In genomic region chr4:185471235-185472062, GRCh38 we compare ENCODE assay signal across 1 cellular context.
TF ChIP-seq lines count a peak whose summit lies in the region.

TSS of gene CCDC110 (minus strand) at chr4:185471733. CDS start at chr4:185471683, 50 bp downstream.

TF ChIP-seq in HEK293, 187 proteins besides CTCF, POLR2A, EP300 and RAD21 (continued from another document and continues in another):
- no peak for TF ChIP-seq ZSCAN18 (tag by site-specific recombination; IDR thresholded peaks at IDR 0.05)
- no peak for TF ChIP-seq ZNF830 (tag by site-specific recombination; IDR thresholded peaks at IDR 0.05; ENCODE audit: low read depth)
- no peak for TF ChIP-seq ZFP69B (tag by site-specific recombination; IDR thresholded peaks at IDR 0.05)
- TF ChIP-seq ZNF423 (tag by site-specific recombination; IDR thresholded peaks at IDR 0.05), result peak; percentile 92
- TF ChIP-seq ZNF677 (tag by site-specific recombination; IDR thresholded peaks at IDR 0.05), result no peak
- TF ChIP-seq ZNF394 (tag by site-specific recombination; IDR thresholded peaks at IDR 0.05; ENCODE audit: borderline replicate concordance), result no peak
- TF ChIP-seq ZNF2 (tag by site-specific recombination; IDR thresholded peaks at IDR 0.05), result no peak
- TF ChIP-seq SP3 (tag by site-specific recombination; IDR thresholded peaks at IDR 0.05), result no peak; the same call in 1 of the 2 replicates
- no peak for TF ChIP-seq GLI4 (tag by site-specific recombination; IDR thresholded peaks at IDR 0.05)
- no peak for TF ChIP-seq BCL11A (tag by site-specific recombination; IDR thresholded peaks at IDR 0.05; ENCODE audit: low read depth)
- no peak for TF ChIP-seq ZBTB44 (tag by site-specific recombination; IDR thresholded peaks at IDR 0.05)
- TF ChIP-seq ZNF785 (tag by site-specific recombination; IDR thresholded peaks at IDR 0.05), result no peak
- TF ChIP-seq ZNF132 (tag by site-specific recombination; IDR thresholded peaks at IDR 0.05; ENCODE audit: borderline replicate concordance), result no peak
- no peak for TF ChIP-seq ZNF121 (tag by site-specific recombination; IDR thresholded peaks at IDR 0.05)
- TF ChIP-seq ZBTB21 (tag by site-specific recombination; IDR thresholded peaks at IDR 0.05), result no peak
- TF ChIP-seq ZNF792 (tag by site-specific recombination; IDR thresholded peaks at IDR 0.05), result no peak
- TF ChIP-seq, protein P1, sequence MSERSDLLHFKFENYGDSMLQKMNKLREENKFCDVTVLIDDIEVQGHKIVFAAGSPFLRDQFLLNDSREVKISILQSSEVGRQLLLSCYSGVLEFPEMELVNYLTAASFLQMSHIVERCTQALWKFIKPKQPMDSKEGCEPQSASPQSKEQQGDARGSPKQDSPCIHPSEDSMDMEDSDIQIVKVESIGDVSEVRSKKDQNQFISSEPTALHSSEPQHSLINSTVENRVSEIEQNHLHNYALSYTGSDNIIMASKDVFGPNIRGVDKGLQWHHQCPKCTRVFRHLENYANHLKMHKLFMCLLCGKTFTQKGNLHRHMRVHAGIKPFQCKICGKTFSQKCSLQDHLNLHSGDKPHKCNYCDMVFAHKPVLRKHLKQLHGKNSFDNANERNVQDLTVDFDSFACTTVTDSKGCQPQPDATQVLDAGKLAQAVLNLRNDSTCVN (tag by site-specific recombination; optimal IDR thresholded peaks at IDR 0.05), result peak; percentile 79
- no peak for TF ChIP-seq ZNF488 (tag by site-specific recombination; IDR thresholded peaks at IDR 0.05)
- no peak for TF ChIP-seq OVOL3 (tag by site-specific recombination; IDR thresholded peaks at IDR 0.05)
- TF ChIP-seq BCL11B (tag by site-specific recombination; IDR thresholded peaks at IDR 0.05; ENCODE audit: low read depth), result no peak
- no peak for TF ChIP-seq HOXA7 (CRISPR knock-in tag; IDR thresholded peaks at IDR 0.05; ENCODE audit: borderline replicate concordance)
- TF ChIP-seq FEZF1 (tag by site-specific recombination; IDR thresholded peaks at IDR 0.05), result no peak
- no peak for TF ChIP-seq ZNF426 (tag by site-specific recombination; IDR thresholded peaks at IDR 0.05)
- TF ChIP-seq ZSCAN30 (tag by site-specific recombination; IDR thresholded peaks at IDR 0.05), result 0 out of 2 replicates have a peak, but pooled peaks have one; percentile 19
- TF ChIP-seq, protein P2, sequence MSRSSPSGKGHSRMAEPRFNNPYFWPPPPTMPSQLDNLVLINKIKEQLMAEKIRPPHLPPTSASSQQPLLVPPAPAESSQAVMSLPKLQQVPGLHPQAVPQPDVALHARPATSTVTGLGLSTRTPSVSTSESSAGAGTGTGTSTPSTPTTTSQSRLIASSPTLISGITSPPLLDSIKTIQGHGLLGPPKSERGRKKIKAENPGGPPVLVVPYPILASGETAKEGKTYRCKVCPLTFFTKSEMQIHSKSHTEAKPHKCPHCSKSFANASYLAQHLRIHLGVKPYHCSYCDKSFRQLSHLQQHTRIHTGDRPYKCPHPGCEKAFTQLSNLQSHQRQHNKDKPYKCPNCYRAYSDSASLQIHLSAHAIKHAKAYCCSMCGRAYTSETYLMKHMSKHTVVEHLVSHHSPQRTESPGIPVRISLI (tag by site-specific recombination; IDR thresholded peaks at IDR 0.05), result no peak
- no peak for TF ChIP-seq ZSCAN16 (tag by site-specific recombination; IDR thresholded peaks at IDR 0.05)
- TF ChIP-seq ZNF221 (tag by site-specific recombination; IDR thresholded peaks at IDR 0.05; ENCODE audit: borderline replicate concordance), result no peak
- no peak for TF ChIP-seq ZNF513 (tag by site-specific recombination; IDR thresholded peaks at IDR 0.05)
- no peak for TF ChIP-seq ZNF626 (tag by site-specific recombination; IDR thresholded peaks at IDR 0.05)
- peak; percentile 17; the same call in 1 of the 2 replicates for TF ChIP-seq SP7 (tag by site-specific recombination; IDR thresholded peaks at IDR 0.05)
- no peak for TF ChIP-seq REST (tag by site-specific recombination; IDR thresholded peaks at IDR 0.05)
- TF ChIP-seq KLF7 (tag by site-specific recombination; IDR thresholded peaks at IDR 0.05; ENCODE audit: borderline replicate concordance), result no peak
- TF ChIP-seq GLI2 (tag by site-specific recombination; IDR thresholded peaks at IDR 0.05; ENCODE audit: borderline replicate concordance, low read depth), result no peak
- 0 out of 2 replicates have a peak, but pooled peaks have one; percentile 16 for TF ChIP-seq SP2 (tag by site-specific recombination; IDR thresholded peaks at IDR 0.05)
- TF ChIP-seq ZNF580 (tag by site-specific recombination; IDR thresholded peaks at IDR 0.05), result no peak
- no peak for TF ChIP-seq ZNF169 (tag by site-specific recombination; IDR thresholded peaks at IDR 0.05)
- TF ChIP-seq ZNF354C (tag by site-specific recombination; IDR thresholded peaks at IDR 0.05; ENCODE audit: borderline replicate concordance, low read depth), result no peak
- TF ChIP-seq ZNF335 (tag by site-specific recombination; conservative IDR thresholded peaks at IDR 0.05), result peak; percentile 73
- peak; percentile 30; the same call in 1 of the 2 replicates for TF ChIP-seq ZNF76 (tag by site-specific recombination; IDR thresholded peaks at IDR 0.05; ENCODE audit: borderline replicate concordance, low read depth)
- TF ChIP-seq, protein P3, sequence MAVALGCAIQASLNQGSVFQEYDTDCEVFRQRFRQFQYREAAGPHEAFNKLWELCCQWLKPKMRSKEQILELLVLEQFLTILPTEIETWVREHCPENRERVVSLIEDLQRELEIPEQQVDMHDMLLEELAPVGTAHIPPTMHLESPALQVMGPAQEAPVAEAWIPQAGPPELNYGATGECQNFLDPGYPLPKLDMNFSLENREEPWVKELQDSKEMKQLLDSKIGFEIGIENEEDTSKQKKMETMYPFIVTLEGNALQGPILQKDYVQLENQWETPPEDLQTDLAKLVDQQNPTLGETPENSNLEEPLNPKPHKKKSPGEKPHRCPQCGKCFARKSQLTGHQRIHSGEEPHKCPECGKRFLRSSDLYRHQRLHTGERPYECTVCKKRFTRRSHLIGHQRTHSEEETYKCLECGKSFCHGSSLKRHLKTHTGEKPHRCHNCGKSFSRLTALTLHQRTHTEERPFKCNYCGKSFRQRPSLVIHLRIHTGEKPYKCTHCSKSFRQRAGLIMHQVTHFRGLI (tag by site-specific recombination; IDR thresholded peaks at IDR 0.05), result no peak
- no peak for TF ChIP-seq ZNF621 (tag by site-specific recombination; IDR thresholded peaks at IDR 0.05)
- TF ChIP-seq ZNF26 (tag by site-specific recombination; IDR thresholded peaks at IDR 0.05), result no peak
- TF ChIP-seq, protein P4, sequence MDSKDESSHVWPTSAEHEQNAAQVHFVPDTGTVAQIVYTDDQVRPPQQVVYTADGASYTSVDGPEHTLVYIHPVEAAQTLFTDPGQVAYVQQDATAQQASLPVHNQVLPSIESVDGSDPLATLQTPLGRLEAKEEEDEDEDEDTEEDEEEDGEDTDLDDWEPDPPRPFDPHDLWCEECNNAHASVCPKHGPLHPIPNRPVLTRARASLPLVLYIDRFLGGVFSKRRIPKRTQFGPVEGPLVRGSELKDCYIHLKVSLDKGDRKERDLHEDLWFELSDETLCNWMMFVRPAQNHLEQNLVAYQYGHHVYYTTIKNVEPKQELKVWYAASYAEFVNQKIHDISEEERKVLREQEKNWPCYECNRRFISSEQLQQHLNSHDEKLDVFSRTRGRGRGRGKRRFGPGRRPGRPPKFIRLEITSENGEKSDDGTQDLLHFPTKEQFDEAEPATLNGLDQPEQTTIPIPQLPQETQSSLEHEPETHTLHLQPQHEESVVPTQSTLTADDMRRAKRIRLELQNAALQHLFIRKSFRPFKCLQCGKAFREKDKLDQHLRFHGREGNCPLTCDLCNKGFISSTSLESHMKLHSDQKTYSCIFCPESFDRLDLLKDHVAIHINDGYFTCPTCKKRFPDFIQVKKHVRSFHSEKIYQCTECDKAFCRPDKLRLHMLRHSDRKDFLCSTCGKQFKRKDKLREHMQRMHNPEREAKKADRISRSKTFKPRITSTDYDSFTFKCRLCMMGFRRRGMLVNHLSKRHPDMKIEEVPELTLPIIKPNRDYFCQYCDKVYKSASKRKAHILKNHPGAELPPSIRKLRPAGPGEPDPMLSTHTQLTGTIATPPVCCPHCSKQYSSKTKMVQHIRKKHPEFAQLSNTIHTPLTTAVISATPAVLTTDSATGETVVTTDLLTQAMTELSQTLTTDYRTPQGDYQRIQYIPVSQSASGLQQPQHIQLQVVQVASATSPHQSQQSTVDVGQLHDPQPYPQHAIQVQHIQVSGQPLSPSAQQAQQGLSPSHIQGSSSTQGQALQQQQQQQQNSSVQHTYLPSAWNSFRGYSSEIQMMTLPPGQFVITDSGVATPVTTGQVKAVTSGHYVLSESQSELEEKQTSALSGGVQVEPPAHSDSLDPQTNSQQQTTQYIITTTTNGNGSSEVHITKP (tag by site-specific recombination; IDR thresholded peaks at IDR 0.05), result no peak
